ENCODE assay signal across 18 cellular contexts in the genomic region with DNA sequence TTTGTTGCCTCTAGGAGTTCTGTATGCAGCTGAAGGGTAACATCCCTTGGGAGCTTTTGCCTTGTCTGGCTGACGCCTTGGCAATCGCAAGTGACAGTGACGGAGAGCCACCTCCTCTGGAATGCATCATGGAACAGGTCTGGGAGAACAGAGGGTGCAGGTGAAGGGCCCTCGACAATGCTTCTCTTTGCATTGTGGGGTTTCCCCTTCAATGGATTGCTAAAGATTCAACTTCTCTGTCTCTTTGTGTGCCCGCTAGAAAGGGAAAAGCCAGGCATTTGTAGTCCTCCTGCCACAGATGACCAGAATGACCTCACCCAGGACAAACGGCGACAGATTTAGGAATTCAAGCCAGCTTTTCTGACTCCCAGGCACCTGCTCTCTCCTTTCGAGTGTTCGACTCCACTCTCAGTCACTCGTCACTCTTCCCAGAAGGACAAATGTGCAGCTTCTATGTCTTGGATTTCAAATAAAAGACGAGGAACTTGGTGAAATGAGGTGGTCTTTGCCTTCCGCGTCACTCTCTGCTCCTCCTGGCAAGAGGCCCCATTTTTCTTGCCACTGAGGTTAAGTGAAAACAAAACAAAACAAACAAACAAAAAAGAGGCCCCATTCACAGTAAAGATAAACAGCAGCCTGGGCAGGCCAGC. TPM values are rescaled to one million over a fixed set of nuclear protein-coding genes. Genes with fewer than 3 reads are reported as not detected.
DNase-seq lines count a peak whose midpoint lies in the region; ATAC-seq and TF ChIP-seq lines count a peak whose summit lies in the region.
"Had no signal": no experiment of that assay in that cellular context is flagged by ENCODE, and none has a peak within 500 bp of the region (broad histone marks: within the 10 kb centered on the region; RNA-seq: fewer than 3 reads in every experiment).

No MANE protein-coding gene starts in this region.

- no TSS peak for BruUV-seq in Calu3 (replicated peaks; lab: Mats Ljungman, UMichigan)

- H3K27me3 Mint-ChIP-seq in activated T-cell treated with anti-CD3 and anti-CD28 coated beads, Interleukin-2, amount 50 U/mL, for 72 hours (ENCODE audit: low read depth), result no peaks in the 10 kb centered on the region
- H3K27me3 Mint-ChIP-seq in Calu3 (ENCODE audit: unreplicated experiment), result peaks cover 51% of the 10 kb centered on the region
- H3K27me3 Mint-ChIP-seq: activated B cell treated with CpG ODN at 0.5 μM for 24 hours had no signal

- intact Hi-C loops in Calu3 (cut with micrococcal nuclease; ENCODE audit: unreplicated experiment), result no loop called here

- H3K4me1 Mint-ChIP-seq in activated T-cell treated with anti-CD3 and anti-CD28 coated beads, Interleukin-2, amount 50 U/mL, for 72 hours (ENCODE audit: low read depth), result peaks cover 87% of the 10 kb centered on the region
- H3K4me1 Mint-ChIP-seq in Calu3 (ENCODE audit: low read depth, unreplicated experiment), result no peaks in the 10 kb centered on the region

- H3K79me2 ChIP-seq in Karpas-422 (ENCODE audit: low read length), result no peaks in the 10 kb centered on the region

- H3K27ac ChIP-seq in Karpas-422 (ENCODE audit: low read length), result no peak overlapping the region
- H3K27ac ChIP-seq: foreskin keratinocyte had no signal

- H3K27ac Mint-ChIP-seq in activated T-cell treated with anti-CD3 and anti-CD28 coated beads, Interleukin-2, amount 50 U/mL, for 72 hours, result peak overlapping the region; percentile 89
- no peak overlapping the region for H3K27ac Mint-ChIP-seq in Calu3 (ENCODE audit: unreplicated experiment)
- H3K27ac Mint-ChIP-seq: nephron had no signal

- H3K36me3 ChIP-seq in Karpas-422 (ENCODE audit: insufficient read depth, low read length), result no peaks in the 10 kb centered on the region
- H3K36me3 ChIP-seq: BE2C had no signal

- peak; percentile 2 for DNase-seq in stimulated activated CD4-positive, alpha-beta T cell treated with anti-CD3 and anti-CD28 coated beads, Interleukin-4, amount 100 ng/mL, for 1 hour
- DNase-seq in stimulated activated CD4-positive, alpha-beta T cell treated with anti-CD3 and anti-CD28 coated beads, Interleukin-4, amount 100 ng/mL, for 24 hours, result no peak
- DNase-seq in activated T-cell treated with anti-CD3 and anti-CD28 coated beads, Interleukin-2, amount 50 U/mL, for 72 hours, result peak in 1 of 2 donors; percentile 0
- peak; percentile 19 for DNase-seq in left lobe of liver (ENCODE audit: low spot score)
- DNase-seq in CD1c-positive myeloid dendritic cell (ENCODE audit: extremely low spot score), result no peak
- no peak for DNase-seq in Karpas-422
- DNase-seq in Calu3, result no peak
- DNase-seq: activated B cell treated with CpG ODN at 0.5 μM for 24 hours, activated gamma-delta T cell treated with Interleukin-2 at 50 U/mL for 16 hours, BE2C, DND-41, foreskin keratinocyte, left ventricle myocardium superior, NCI-H2029 treated with DMSO at 0.1 percent for 48 hours, NCI-H524, trophoblast cell had no signal

- H3K4me3 Mint-ChIP-seq in activated T-cell treated with anti-CD3 and anti-CD28 coated beads, Interleukin-2, amount 50 U/mL, for 72 hours, result peak overlapping the region in 1 of 2 donors; percentile 31
- no peak overlapping the region for H3K4me3 Mint-ChIP-seq in Calu3 (ENCODE audit: low read depth, unreplicated experiment)
- H3K4me3 Mint-ChIP-seq: activated B cell treated with CpG ODN at 0.5 μM for 24 hours, nephron had no signal

- no peaks in the 10 kb centered on the region for H3K9me2 ChIP-seq in Karpas-422 (replicated peaks; ENCODE audit: insufficient read depth, low read length)

- no peak for TF ChIP-seq CTCF in Calu3 (IDR thresholded peaks at IDR 0.05; ENCODE audit: unreplicated experiment)

- H3K9me3 ChIP-seq in Karpas-422 (ENCODE audit: low read length), result peaks cover 3% of the 10 kb centered on the region; the same call in 1 of the 2 replicates
- H3K9me3 ChIP-seq: BE2C had no signal

- H3K4me2 ChIP-seq in Karpas-422 (ENCODE audit: low read depth, low read length, poor library complexity, severe bottlenecking), result no peak overlapping the region

- no peaks in the 10 kb centered on the region for H3K27me3 ChIP-seq in Karpas-422 (ENCODE audit: low read length)

- peaks cover 0 to 2% of the 10 kb centered on the region in 2 donors for H3K9me3 Mint-ChIP-seq in activated T-cell treated with anti-CD3 and anti-CD28 coated beads, Interleukin-2, amount 50 U/mL, for 72 hours
- no peaks in the 10 kb centered on the region for H3K9me3 Mint-ChIP-seq in Calu3 (ENCODE audit: low read depth, unreplicated experiment)
- H3K9me3 Mint-ChIP-seq: activated B cell treated with CpG ODN at 0.5 μM for 24 hours had no signal

- no peak overlapping the region for H3K9ac ChIP-seq in Karpas-422 (ENCODE audit: low read length)

- H3K4me3 ChIP-seq in Karpas-422 (ENCODE audit: low read length), result no peak overlapping the region

- peaks cover 36 to 82% of the 10 kb centered on the region in 2 donors for H3K36me3 Mint-ChIP-seq in activated T-cell treated with anti-CD3 and anti-CD28 coated beads, Interleukin-2, amount 50 U/mL, for 72 hours (ENCODE audit: insufficient read depth in 2 of 2)
- no peaks in the 10 kb centered on the region for H3K36me3 Mint-ChIP-seq in Calu3 (ENCODE audit: insufficient read depth, unreplicated experiment)

- no peaks in the 10 kb centered on the region for H3K4me1 ChIP-seq in Karpas-422 (ENCODE audit: low read length)
- H3K4me1 ChIP-seq: BE2C, foreskin keratinocyte had no signal

- no peaks in the 10 kb centered on the region for H4K20me1 ChIP-seq in Karpas-422 (ENCODE audit: insufficient read depth, low read depth, low read length)

- no peak overlapping the region for H2AFZ ChIP-seq in Karpas-422 (ENCODE audit: low read length)

- no peak for ATAC-seq in activated T-cell treated with anti-CD3 and anti-CD28 coated beads, Interleukin-2, amount 50 U/mL, for 72 hours (replicated peaks in 1 of 2)
- ATAC-seq in left lobe of liver, result no peak
- ATAC-seq: foreskin keratinocyte, left ventricle myocardium superior, Panc1 had no signal

- CTCF ChIA-PET in Calu3 (lab: Charles Lee), result no interaction called here

RNA-seq across cellular contexts. Expression of a gene that starts 26.1 kb away (rescaled TPM):
- total RNA-seq in activated T-cell treated with anti-CD3 and anti-CD28 coated beads, Interleukin-2, amount 50 U/mL, for 72 hours, result 1,000 to 10,000 TPM in 1 of 2 donors, 100 to 1,000 TPM in 1; 848 to 1,110 TPM
- total RNA-seq in left lobe of liver, result 1.3 TPM
- 1.6 TPM in 1 of 2 replicates, not detected in the other for total RNA-seq in Karpas-422 (2014; rRNA removed; shearing (Covaris generic); ENCODE audit: low replicate concordance)
- total RNA-seq in Calu3 (2022), result not detected in 2 replicates
- total RNA-seq: foreskin keratinocyte had no signal

RNA-seq across cellular contexts. Expression of a gene that starts 52.8 kb away (rescaled TPM):
- 100 to 1,000 TPM; 156 to 200 TPM for total RNA-seq in activated T-cell treated with anti-CD3 and anti-CD28 coated beads, Interleukin-2, amount 50 U/mL, for 72 hours
- total RNA-seq in left lobe of liver (24.3 TPM), Calu3 (2022) (133 and 139 TPM in 2 replicates)
- 72.5 and 96.5 TPM in 2 replicates for total RNA-seq in Karpas-422 (2014; rRNA removed; shearing (Covaris generic); ENCODE audit: low replicate concordance)

RNA-seq across cellular contexts. Expression of a gene that starts 58.7 kb away (rescaled TPM):
- 10 to 100 TPM; 23.7 to 30.0 TPM for total RNA-seq in activated T-cell treated with anti-CD3 and anti-CD28 coated beads, Interleukin-2, amount 50 U/mL, for 72 hours
- 8.4 TPM for total RNA-seq in left lobe of liver
- total RNA-seq in Karpas-422 (2014; rRNA removed; shearing (Covaris generic); ENCODE audit: low replicate concordance), result not detected in 2 replicates
- 28.6 and 42.4 TPM in 2 replicates for total RNA-seq in Calu3 (2022)

Comparison
In these comparisons a context has a peak if more than half of its experiments do, and no peak if none do; other contexts are left out.
1. DNase-seq: peak in stimulated activated CD4-positive, alpha-beta T cell treated with anti-CD3 and anti-CD28 coated beads, Interleukin-4, amount 100 ng/mL, for 1 hour (single experiment) and left lobe of liver (single experiment); none in stimulated activated CD4-positive, alpha-beta T cell treated with anti-CD3 and anti-CD28 coated beads, Interleukin-4, amount 100 ng/mL, for 24 hours (single experiment), CD1c-positive myeloid dendritic cell (single experiment), Karpas-422 (single experiment) and Calu3 (single experiment).
2. RNA of a gene that starts 26.1 kb away (total RNA-seq): 848 to 1,110 TPM in activated T-cell treated with anti-CD3 and anti-CD28 coated beads, Interleukin-2, amount 50 U/mL, for 72 hours; 1.3 TPM in left lobe of liver (single experiment), 1.6 TPM in Karpas-422 and not detected in Calu3; every median in the first group is over 100 times any median in the second.